Comparison of ENCODE assay signal across 9 cellular contexts in the genomic region with DNA sequence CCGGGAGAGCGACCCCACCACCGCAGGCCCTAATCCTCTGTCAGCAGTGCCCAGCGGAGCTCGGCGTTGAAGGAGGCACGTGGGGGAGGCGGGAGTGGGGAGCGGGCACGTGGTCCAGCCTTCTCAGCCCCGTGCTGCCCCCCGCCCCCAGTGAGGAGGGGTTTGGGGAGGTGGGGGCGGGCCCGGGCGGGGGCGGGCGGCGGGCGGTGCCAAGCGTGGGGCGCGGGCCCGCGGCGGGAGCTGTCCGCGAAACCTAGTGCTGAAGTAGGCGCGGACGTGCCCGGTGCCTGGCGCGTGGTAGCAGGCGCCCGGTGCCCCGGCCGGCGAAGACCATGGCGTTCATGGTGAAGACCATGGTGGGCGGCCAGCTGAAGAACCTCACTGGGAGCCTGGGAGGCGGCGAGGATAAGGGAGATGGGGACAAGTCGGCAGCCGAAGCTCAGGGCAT. TPM values are rescaled to one million over a fixed set of nuclear protein-coding genes. Genes with fewer than 3 reads are reported as not detected.
A peak's percentile ranks its signal among the peaks of the same experiment; 100 is the strongest.
DNase-seq lines count a peak whose midpoint lies in the region; ATAC-seq and TF ChIP-seq lines count a peak whose summit lies in the region.
"Had no signal": no experiment of that assay in that cellular context is flagged by ENCODE, and none has a peak within 500 bp of the region (broad histone marks: within the 10 kb centered on the region; RNA-seq: fewer than 3 reads in every experiment).

A gene with protein sequence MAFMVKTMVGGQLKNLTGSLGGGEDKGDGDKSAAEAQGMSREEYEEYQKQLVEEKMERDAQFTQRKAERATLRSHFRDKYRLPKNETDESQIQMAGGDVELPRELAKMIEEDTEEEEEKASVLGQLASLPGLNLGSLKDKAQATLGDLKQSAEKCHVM (plus strand): TSS at position 256 of the 448 bp plus-strand sequence. CDS start 77 bp downstream, at position 333.

- H3K27me3 Mint-ChIP-seq in T-helper 17 cell = peaks cover 30% of the 10 kb centered on the region
- peaks cover 10 to 42% (median 27%) of the 10 kb centered on the region in 5 donors for H3K27me3 Mint-ChIP-seq in naive thymus-derived CD8-positive, alpha-beta T cell

- H3K4me3 ChIP-seq in DND-41 (ENCODE audit: low read depth in 1 of 2, low read length in 2 of 2) (no peak within 1 kb of the TSS), gastrocnemius medialis (no peak within 1 kb of the TSS), dorsolateral prefrontal cortex (peak within 1 kb of the TSS in 25 of 59 donors; percentile 1 to 49 (median 22))

- no peak for TF ChIP-seq POLR2A in gastrocnemius medialis (IDR thresholded peaks at IDR 0.05)

- H3K36me3 Mint-ChIP-seq in T-helper 17 cell (ENCODE audit: low read depth) = peaks cover 4% of the 10 kb centered on the region
- H3K36me3 Mint-ChIP-seq in naive thymus-derived CD8-positive, alpha-beta T cell = no peaks in the 10 kb centered on the region

- H3K27me3 ChIP-seq in DND-41 (ENCODE audit: insufficient read depth, low read length, poor library complexity) (no peaks in the 10 kb centered on the region), gastrocnemius medialis (peaks cover 6 to 13% (median 7%) of the 10 kb centered on the region in 3 donors), dorsolateral prefrontal cortex (peaks cover 0 to 31% (median 6%) of the 10 kb centered on the region in 45 donors)

- peaks cover 9% of the 10 kb centered on the region for H3K4me1 Mint-ChIP-seq in T-helper 17 cell
- peaks cover 2 to 11% (median 6%) of the 10 kb centered on the region in 4 donors for H3K4me1 Mint-ChIP-seq in naive thymus-derived CD8-positive, alpha-beta T cell

- H3K4me2 ChIP-seq in DND-41 (ENCODE audit: insufficient read depth, low read length) = peak within 1 kb of the TSS; percentile 42; the same call in 1 of the 2 replicates

- no peak within 1 kb of the TSS for H2AFZ ChIP-seq in DND-41 (ENCODE audit: low read depth, low read length)

- no peak within 1 kb of the TSS for H3K27ac Mint-ChIP-seq in T-helper 17 cell
- H3K27ac Mint-ChIP-seq in naive thymus-derived CD8-positive, alpha-beta T cell = no peak within 1 kb of the TSS

- DNase-seq in DND-41 (peak; percentile 68), T-helper 17 cell (peak; percentile 29 to 46 (median 46)), dedifferentiated amniotic fluid mesenchymal stem cell (ENCODE audit: extremely low spot score) (no peak), gastrocnemius medialis (no peak), dorsolateral prefrontal cortex (no peak)
- peak; percentile 26 for DNase-seq in central memory CD4-positive, alpha-beta T cell
- DNase-seq in naive thymus-derived CD8-positive, alpha-beta T cell = peak; percentile 11 to 71 (median 52)
- DNase-seq: NCI-H774 had no signal

- no peaks in the 10 kb centered on the region for H3K9me3 ChIP-seq in DND-41 (ENCODE audit: insufficient read depth, low read length, severe bottlenecking)
- H3K9me3 ChIP-seq in T-helper 17 cell (ENCODE audit: control insufficient read depth, low read length, poor library complexity, severe bottlenecking) = no peaks in the 10 kb centered on the region
- H3K9me3 ChIP-seq in gastrocnemius medialis = no peaks in the 10 kb centered on the region

- no peaks in the 10 kb centered on the region for H3K9me3 Mint-ChIP-seq in naive thymus-derived CD8-positive, alpha-beta T cell

- H3K4me1 ChIP-seq in DND-41 (ENCODE audit: insufficient read depth, low read length) (peaks cover 3% of the 10 kb centered on the region; the same call in 1 of the 2 replicates), gastrocnemius medialis (peaks cover 4 to 7% of the 10 kb centered on the region in 2 donors)

- in situ Hi-C loops in gastrocnemius medialis (cut with MboI; ENCODE audit: low sequenced_read_pairs in 4 of 4) = no loop called here

- H4K20me1 ChIP-seq in DND-41 (ENCODE audit: insufficient read depth, low read length) = peaks cover 16% of the 10 kb centered on the region

- H3K9ac ChIP-seq in DND-41 (ENCODE audit: low read depth, low read length) = no peak within 1 kb of the TSS

- POLR2A ChIA-PET in naive thymus-derived CD8-positive, alpha-beta T cell (lab: Charles Lee) = interaction anchor here (0.6 to 1.0 kb wide), 2 partner anchors 38 to 55 kb away, joined by 3 to 5 read pairs; no protein-coding TSS in a partner anchor

- intact Hi-C loops in gastrocnemius medialis (cut with DNase I; ENCODE audit: low total_unique reads) = no loop called here
- intact Hi-C loops in dorsolateral prefrontal cortex (cut with DNase I) = no loop called here

- peak within 1 kb of the TSS; percentile 15 for H3K4me3 Mint-ChIP-seq in T-helper 17 cell
- no peak within 1 kb of the TSS for H3K4me3 Mint-ChIP-seq in naive thymus-derived CD8-positive, alpha-beta T cell

- ATAC-seq in DND-41 (ENCODE audit: insufficient read depth, low read depth) (peak; percentile 86), T-helper 17 cell (peak; percentile 74), HG03108 (IDR thresholded peaks at IDR 0.05; ENCODE audit: unreplicated experiment) (no peak), gastrocnemius medialis (no peak)
- ATAC-seq in naive thymus-derived CD8-positive, alpha-beta T cell = peak; percentile 79

- H3K36me3 ChIP-seq in DND-41 (ENCODE audit: insufficient read depth, low read length) = no peaks in the 10 kb centered on the region
- H3K36me3 ChIP-seq in gastrocnemius medialis = no peaks in the 10 kb centered on the region

- no peak for TF ChIP-seq CTCF in DND-41 (IDR thresholded peaks at IDR 0.05; ENCODE audit: borderline replicate concordance, extremely low read depth, low read length, poor library complexity, severe bottlenecking)
- TF ChIP-seq CTCF in gastrocnemius medialis (IDR thresholded peaks at IDR 0.05 in 4 of 5, conservative IDR thresholded peaks at IDR 0.05 in 1 of 5) = no peak
- TF ChIP-seq CTCF in dorsolateral prefrontal cortex (IDR thresholded peaks at IDR 0.05 in 54 of 56, conservative IDR thresholded peaks at IDR 0.05 in 2 of 56; ENCODE audit: low read depth in 1 of 56, partially characterized antibody in 56 of 56) = peak in 1 of 56 donors; percentile 10

- no peaks in the 10 kb centered on the region for H3K79me2 ChIP-seq in DND-41 (ENCODE audit: insufficient read depth, low read length)

- H3K27ac ChIP-seq in DND-41 (ENCODE audit: low read length) (no peak within 1 kb of the TSS), gastrocnemius medialis (no peak within 1 kb of the TSS), dorsolateral prefrontal cortex (no peak within 1 kb of the TSS)

RNA-seq across cellular contexts. Expression of the gene that starts here (rescaled TPM):
- total RNA-seq in T-helper 17 cell (under 1 TPM in 1 of 2 donors, not detected in 1; 0.20 TPM), gastrocnemius medialis (not detected), dorsolateral prefrontal cortex (10 to 100 TPM in 1 of 120 experiments, 1 to 10 TPM in 118, not detected in 1; 1.1 to 12.4 (median 3.8) TPM)
- total RNA-seq in naive thymus-derived CD8-positive, alpha-beta T cell = under 1 TPM; 0.39 to 0.44 TPM
- polyA plus RNA-seq in naive thymus-derived CD8-positive, alpha-beta T cell = not detected

Comparison
In these comparisons a context has a peak if more than half of its experiments do, and no peak if none do; other contexts are left out.
1. Peak in DNase-seq and ATAC-seq in T-helper 17 cell; RNA of the gene not detected or under 1 TPM.
2. Peak in DNase-seq and ATAC-seq in naive thymus-derived CD8-positive, alpha-beta T cell; RNA of the gene not detected or under 1 TPM.
3. DNase-seq: peak in DND-41 (single experiment) and central memory CD4-positive, alpha-beta T cell (single experiment); none in dedifferentiated amniotic fluid mesenchymal stem cell (single experiment), gastrocnemius medialis (0 of 2) and dorsolateral prefrontal cortex (0 of 10).